ENCODE assay signal across 8 cellular contexts in the genomic region with DNA sequence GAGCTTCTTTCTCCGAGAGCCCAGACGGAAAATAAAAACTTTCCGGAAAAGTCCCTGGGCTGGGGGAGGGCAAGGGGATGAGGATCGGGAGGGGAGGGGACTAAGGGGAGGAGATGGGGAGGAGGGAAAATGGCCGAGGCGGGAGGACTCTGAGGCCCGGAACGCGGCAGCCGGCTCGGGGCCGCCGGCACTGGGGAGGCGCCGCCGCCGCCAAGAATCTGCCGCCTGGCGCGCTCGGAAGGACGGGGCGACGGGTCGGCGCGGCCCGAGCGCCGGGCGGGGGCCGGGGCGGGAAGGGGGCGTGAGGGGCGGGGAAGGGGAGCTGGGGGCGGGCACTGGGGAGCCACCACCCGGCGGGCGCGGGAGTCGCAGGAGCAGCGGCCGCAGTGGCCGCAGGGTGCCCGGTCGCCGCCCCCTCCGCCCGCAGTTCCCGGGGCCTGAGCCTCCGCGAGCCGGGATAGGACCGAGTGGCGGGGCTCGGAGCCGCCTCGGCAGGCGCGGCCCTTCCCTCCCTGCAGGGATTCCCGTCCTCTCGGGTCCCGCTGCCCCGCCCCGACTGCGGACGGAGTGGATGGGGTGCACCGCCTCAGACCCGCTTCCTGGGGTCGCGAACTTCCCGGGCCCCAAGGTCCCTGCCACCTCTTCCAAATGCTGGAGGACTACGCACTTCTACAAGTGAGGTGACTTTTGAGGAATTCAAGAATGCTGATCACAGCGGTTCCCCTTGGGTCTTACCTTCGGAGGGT. TPM values are rescaled to one million over a fixed set of nuclear protein-coding genes. Genes with fewer than 3 reads are reported as not detected.
DNase-seq lines count a peak whose midpoint lies in the region; ATAC-seq and FAIRE-seq lines count a peak whose summit lies in the region.

A gene (minus strand): TSS at position 252 of the 746 bp plus-strand sequence.

- H3K9ac ChIP-seq in HUES64 (ENCODE audit: low read depth, low read length), result peak within 1 kb of the TSS; percentile 29; the same call in 1 of the 2 replicates

- H3K4me1 ChIP-seq in CD8-positive, alpha-beta memory T cell (ENCODE audit: insufficient read depth, low read length), result no peaks in the 10 kb centered on the region
- peaks cover 21% of the 10 kb centered on the region for H3K4me1 ChIP-seq in HUES64 (ENCODE audit: insufficient read depth, low read length)

- no peak for DNase-seq in CD8-positive, alpha-beta memory T cell
- no peak for DNase-seq in activated CD4-positive, alpha-beta memory T cell treated with anti-CD3 and anti-CD28 coated beads for 36 hours
- DNase-seq in frontal cortex (ENCODE audit: low spot score in 2 of 2), result peak; percentile 89 to 90
- DNase-seq in natural killer cell treated with Interleukin-12 subunit alpha and Interleukin-12 subunit beta and Interleukin-15 and Interleukin-18, amount 100 ng/mL, for 72 hours (ENCODE audit: low spot score), result no peak
- DNase-seq in NCI-H187 treated with DMSO at 0.1 percent for 48 hours (lab: John Stamatoyannopoulos, UW), result no peak

- ATAC-seq in GM19372 (IDR thresholded peaks at IDR 0.05; ENCODE audit: low read depth, unreplicated experiment), result peak; percentile 38
- peak in 1 of 2 donors; percentile 20 for ATAC-seq in natural killer cell treated with Interleukin-12 subunit alpha and Interleukin-12 subunit beta and Interleukin-15 and Interleukin-18, amount 100 ng/mL, for 72 hours
- no peak for ATAC-seq in HG03097 (IDR thresholded peaks at IDR 0.05; ENCODE audit: low FRiP score, unreplicated experiment)

- no peak within 1 kb of the TSS for H3K4me3 ChIP-seq in CD8-positive, alpha-beta memory T cell (ENCODE audit: low read length)
- H3K4me3 ChIP-seq in HUES64 (ENCODE audit: low read length), result peak within 1 kb of the TSS; percentile 74

- H3K27me3 Mint-ChIP-seq in CD8-positive, alpha-beta memory T cell, result peaks cover 31 to 34% of the 10 kb centered on the region in 2 donors
- peaks cover 26% of the 10 kb centered on the region for H3K27me3 Mint-ChIP-seq in activated CD4-positive, alpha-beta memory T cell treated with anti-CD3 and anti-CD28 coated beads for 36 hours
- peaks cover 29 to 49% of the 10 kb centered on the region in 2 donors for H3K27me3 Mint-ChIP-seq in natural killer cell treated with Interleukin-12 subunit alpha and Interleukin-12 subunit beta and Interleukin-15 and Interleukin-18, amount 100 ng/mL, for 72 hours

- no peaks in the 10 kb centered on the region for H3K9me3 ChIP-seq in CD8-positive, alpha-beta memory T cell (ENCODE audit: low read length)
- no peaks in the 10 kb centered on the region for H3K9me3 ChIP-seq in HUES64 (ENCODE audit: insufficient read depth, low read depth, low read length)

- peak within 1 kb of the TSS in 1 of 8 donors; percentile 94 for H3K27ac Mint-ChIP-seq in CD8-positive, alpha-beta memory T cell
- H3K27ac Mint-ChIP-seq in activated CD4-positive, alpha-beta memory T cell treated with anti-CD3 and anti-CD28 coated beads for 36 hours, result no peak within 1 kb of the TSS
- no peak within 1 kb of the TSS for H3K27ac Mint-ChIP-seq in natural killer cell treated with Interleukin-12 subunit alpha and Interleukin-12 subunit beta and Interleukin-15 and Interleukin-18, amount 100 ng/mL, for 72 hours

- H3K36me3 Mint-ChIP-seq in CD8-positive, alpha-beta memory T cell, result no peaks in the 10 kb centered on the region
- peaks cover 5% of the 10 kb centered on the region for H3K36me3 Mint-ChIP-seq in activated CD4-positive, alpha-beta memory T cell treated with anti-CD3 and anti-CD28 coated beads for 36 hours
- H3K36me3 Mint-ChIP-seq in natural killer cell treated with Interleukin-12 subunit alpha and Interleukin-12 subunit beta and Interleukin-15 and Interleukin-18, amount 100 ng/mL, for 72 hours, result peaks cover 17% of the 10 kb centered on the region

- H3K36me3 ChIP-seq in CD8-positive, alpha-beta memory T cell (ENCODE audit: insufficient read depth, low read length), result no peaks in the 10 kb centered on the region
- no peaks in the 10 kb centered on the region for H3K36me3 ChIP-seq in HUES64 (ENCODE audit: insufficient read depth, low read length)

- peaks cover 11 to 28% (median 14%) of the 10 kb centered on the region in 5 donors for H3K9me3 Mint-ChIP-seq in CD8-positive, alpha-beta memory T cell
- H3K9me3 Mint-ChIP-seq in activated CD4-positive, alpha-beta memory T cell treated with anti-CD3 and anti-CD28 coated beads for 36 hours, result no peaks in the 10 kb centered on the region
- H3K9me3 Mint-ChIP-seq in natural killer cell treated with Interleukin-12 subunit alpha and Interleukin-12 subunit beta and Interleukin-15 and Interleukin-18, amount 100 ng/mL, for 72 hours, result peaks cover 11% of the 10 kb centered on the region

- CTCF ChIA-PET in CD8-positive, alpha-beta memory T cell (lab: Charles Lee), result no interaction called here
- CTCF ChIA-PET in activated CD4-positive, alpha-beta memory T cell treated with anti-CD3 and anti-CD28 coated beads for 36 hours (lab: Charles Lee), result no interaction called here

- 1% methylated on average over 62 of the region's 75 CpGs for WGBS in HUES64

- H3K27ac ChIP-seq in CD8-positive, alpha-beta memory T cell (ENCODE audit: low read depth, low read length), result no peak within 1 kb of the TSS
- H3K27ac ChIP-seq in HUES64 (ENCODE audit: low read depth, low read length), result no peak within 1 kb of the TSS

- no peak for FAIRE-seq in frontal cortex (lab: Jason Lieb, UNC)

- H3K4me3 Mint-ChIP-seq in CD8-positive, alpha-beta memory T cell, result peak within 1 kb of the TSS in 4 of 7 donors; percentile 15 to 28 (median 22)
- H3K4me3 Mint-ChIP-seq in activated CD4-positive, alpha-beta memory T cell treated with anti-CD3 and anti-CD28 coated beads for 36 hours, result peak within 1 kb of the TSS; percentile 44
- H3K4me3 Mint-ChIP-seq in natural killer cell treated with Interleukin-12 subunit alpha and Interleukin-12 subunit beta and Interleukin-15 and Interleukin-18, amount 100 ng/mL, for 72 hours, result peak within 1 kb of the TSS; percentile 74

- POLR2A ChIA-PET in CD8-positive, alpha-beta memory T cell (lab: Charles Lee), result no interaction called here
- POLR2A ChIA-PET in activated CD4-positive, alpha-beta memory T cell treated with anti-CD3 and anti-CD28 coated beads for 36 hours (lab: Charles Lee), result no interaction called here

- intact Hi-C loops in activated CD4-positive, alpha-beta memory T cell treated with anti-CD3 and anti-CD28 coated beads for 36 hours (cut with micrococcal nuclease), result no loop called here

- H3K27me3 ChIP-seq in CD8-positive, alpha-beta memory T cell (ENCODE audit: insufficient read depth, low read length, poor library complexity, severe bottlenecking), result peaks cover 6% of the 10 kb centered on the region
- H3K27me3 ChIP-seq in HUES64 (ENCODE audit: insufficient read depth, low read length), result peaks cover 64% of the 10 kb centered on the region

- H3K4me1 Mint-ChIP-seq in CD8-positive, alpha-beta memory T cell, result peaks cover 5 to 8% (median 8%) of the 10 kb centered on the region in 3 donors
- H3K4me1 Mint-ChIP-seq in activated CD4-positive, alpha-beta memory T cell treated with anti-CD3 and anti-CD28 coated beads for 36 hours (ENCODE audit: low read depth), result peaks cover 7% of the 10 kb centered on the region
- peaks cover 5 to 6% of the 10 kb centered on the region in 2 donors for H3K4me1 Mint-ChIP-seq in natural killer cell treated with Interleukin-12 subunit alpha and Interleukin-12 subunit beta and Interleukin-15 and Interleukin-18, amount 100 ng/mL, for 72 hours (ENCODE audit: low read depth in 2 of 2)

RNA-seq across cellular contexts. Expression of the gene that starts here (rescaled TPM):
- total RNA-seq in CD8-positive, alpha-beta memory T cell, result not detected
- not detected for polyA plus RNA-seq in CD8-positive, alpha-beta memory T cell
- 3.9 TPM for polyA plus RNA-seq in HUES64 (2013, experiment 1 of 2)
- polyA plus RNA-seq in HUES64 (2013, experiment 2 of 2), result 4.0 TPM
- not detected for total RNA-seq in activated CD4-positive, alpha-beta memory T cell treated with anti-CD3 and anti-CD28 coated beads for 36 hours
- total RNA-seq in frontal cortex, result 17.1 TPM
- total RNA-seq in natural killer cell treated with Interleukin-12 subunit alpha and Interleukin-12 subunit beta and Interleukin-15 and Interleukin-18, amount 100 ng/mL, for 72 hours, result under 1 TPM in 1 of 2 donors, not detected in 1; 0.61 TPM

Comparison
In these comparisons a context has a peak if more than half of its experiments do, and no peak if none do; other contexts are left out.
1. RNA of the gene that starts here (total RNA-seq): 17.1 TPM in frontal cortex (single experiment); 0.61 TPM in natural killer cell treated with Interleukin-12 subunit alpha and Interleukin-12 subunit beta and Interleukin-15 and Interleukin-18, amount 100 ng/mL, for 72 hours, not detected in CD8-positive, alpha-beta memory T cell and not detected in activated CD4-positive, alpha-beta memory T cell treated with anti-CD3 and anti-CD28 coated beads for 36 hours; every median in the first group is over 10 times any median in the second.
2. DNase-seq: peak in frontal cortex (2 of 2); none in CD8-positive, alpha-beta memory T cell (0 of 5), activated CD4-positive, alpha-beta memory T cell treated with anti-CD3 and anti-CD28 coated beads for 36 hours (single experiment), natural killer cell treated with Interleukin-12 subunit alpha and Interleukin-12 subunit beta and Interleukin-15 and Interleukin-18, amount 100 ng/mL, for 72 hours (single experiment) and NCI-H187 treated with DMSO at 0.1 percent for 48 hours (single experiment).
3. H3K4me3 Mint-ChIP-seq: peak in every context shown above with its lines; median percentile 74 in natural killer cell treated with Interleukin-12 subunit alpha and Interleukin-12 subunit beta and Interleukin-15 and Interleukin-18, amount 100 ng/mL, for 72 hours; 44 in activated CD4-positive, alpha-beta memory T cell treated with anti-CD3 and anti-CD28 coated beads for 36 hours; 22 in CD8-positive, alpha-beta memory T cell.